In genomic region chr2:101267671-101268656, GRCh38 we compare ENCODE assay signal across 12 cellular contexts. TPM values are rescaled to one million over a fixed set of nuclear protein-coding genes. Genes with fewer than 3 reads are reported as not detected.
DNase-seq lines count a peak whose midpoint lies in the region; ATAC-seq, FAIRE-seq and TF ChIP-seq lines count a peak whose summit lies in the region.
"Had no signal": no experiment of that assay in that cellular context is flagged by ENCODE, and none has a peak within 500 bp of the region (broad histone marks: within the 10 kb centered on the region; RNA-seq: fewer than 3 reads in every experiment).

No MANE protein-coding gene starts in this region.

- H3K9me2 ChIP-seq in Karpas-422 (replicated peaks; ENCODE audit: insufficient read depth, low read length): no peaks in the 10 kb centered on the region

- H3K4me3 ChIP-seq in lung (no peak overlapping the region), Karpas-422 (ENCODE audit: low read length) (no peak overlapping the region)
- H3K4me3 ChIP-seq: lower lobe of right lung had no signal

- no peak overlapping the region for H3K9ac ChIP-seq in Karpas-422 (ENCODE audit: low read length)

- peak; percentile 50 for DNase-seq in MV-4-11 (lab: John Stamatoyannopoulos, UW)
- DNase-seq in lung (ENCODE audit: low spot score): no peak
- DNase-seq in Karpas-422: no peak
- DNase-seq in anterior cingulate cortex (lab: John Stamatoyannopoulos, UW): no peak
- no peak for DNase-seq in D721Med (ENCODE audit: insufficient read length, low spot score)
- DNase-seq: lower lobe of right lung; NCI-H82; stimulated activated CD4-positive, alpha-beta T cell treated with anti-CD3 and anti-CD28 coated beads, Interleukin-4, amount 100 ng/mL, for 1 hour had no signal

- TF ChIP-seq POLR2A in GM15510 (IDR thresholded peaks at IDR 0.05; ENCODE audit: borderline replicate concordance, extremely low read depth, insufficient read length) (peak; percentile 23), GM18505 (IDR thresholded peaks at IDR 0.05; ENCODE audit: borderline replicate concordance, extremely low read depth, insufficient read depth, insufficient read length) (no peak)

- H3K27me3 ChIP-seq in lung (ENCODE audit: control insufficient read depth, insufficient read depth) (no peaks in the 10 kb centered on the region), Karpas-422 (ENCODE audit: low read length) (no peaks in the 10 kb centered on the region)

- ATAC-seq in GM21515 (IDR thresholded peaks at IDR 0.05; ENCODE audit: unreplicated experiment) (peak; percentile 50), lung (ENCODE audit: insufficient read depth, low FRiP score) (peak; percentile 17), GM18505 (IDR thresholded peaks at IDR 0.05; ENCODE audit: unreplicated experiment) (no peak)

- H3K4me1 ChIP-seq in lung (ENCODE audit: control insufficient read depth in 2 of 2, insufficient read depth in 2 of 2, low read length in 2 of 2) (peaks cover 0 to 18% of the 10 kb centered on the region in 2 donors), Karpas-422 (ENCODE audit: low read length) (peaks cover 10% of the 10 kb centered on the region)
- H3K4me1 ChIP-seq: lower lobe of right lung had no signal

- no peak overlapping the region for H3K4me2 ChIP-seq in Karpas-422 (ENCODE audit: low read depth, low read length, poor library complexity, severe bottlenecking)

- H3K9me3 ChIP-seq in lung (ENCODE audit: control insufficient read depth in 2 of 2, insufficient read depth in 1 of 2, low read length in 1 of 2): no peaks in the 10 kb centered on the region
- no peaks in the 10 kb centered on the region for H3K9me3 ChIP-seq in Karpas-422 (ENCODE audit: low read length)
- H3K9me3 ChIP-seq: lower lobe of right lung had no signal

- peaks cover 8% of the 10 kb centered on the region; the same call in 1 of the 2 replicates for H3K79me2 ChIP-seq in Karpas-422 (ENCODE audit: low read length)

- H2AFZ ChIP-seq in Karpas-422 (ENCODE audit: low read length): no peak overlapping the region

- H3K27ac ChIP-seq in lung (ENCODE audit: low read depth in 1 of 2, low read length in 1 of 2) (peak overlapping the region in 1 of 2 donors; percentile 38), Karpas-422 (ENCODE audit: low read length) (no peak overlapping the region)
- H3K27ac ChIP-seq: HL-60, lower lobe of right lung had no signal

- H3K36me3 ChIP-seq in lung (ENCODE audit: control insufficient read depth in 2 of 2, insufficient read depth in 2 of 2, low read length in 2 of 2): peaks cover 30 to 42% of the 10 kb centered on the region in 2 donors
- peaks cover 46% of the 10 kb centered on the region; the same call in 1 of the 2 replicates for H3K36me3 ChIP-seq in Karpas-422 (ENCODE audit: insufficient read depth, low read length)

- H4K20me1 ChIP-seq in Karpas-422 (ENCODE audit: insufficient read depth, low read depth, low read length): no peaks in the 10 kb centered on the region

- no peak for FAIRE-seq in D721Med (lab: Jason Lieb, UNC)

- 63 to 66% methylated on average over 15 of the region's 15 CpGs for WGBS in lung, 2 donors

- TF ChIP-seq CTCF in lung (IDR thresholded peaks at IDR 0.05; ENCODE audit: control extremely low read depth, extremely low read depth) (no peak), D721Med (IDR thresholded peaks at IDR 0.05; ENCODE audit: insufficient read depth, missing control alignments) (no peak)

RNA-seq across cellular contexts. Expression of gene CNOT11, which starts 15.3 kb away (rescaled TPM):
- 10 to 100 TPM; 23.7 to 32.5 TPM for total RNA-seq in lung
- 10 to 100 TPM; 16.4 to 23.7 TPM for polyA plus RNA-seq in lung
- 39.5 and 78.2 TPM in 2 replicates for total RNA-seq in Karpas-422 (2014; rRNA removed; shearing (Covaris generic); ENCODE audit: low replicate concordance)

RNA-seq across cellular contexts. Expression of gene RNF149, which starts 40.5 kb away (rescaled TPM):
- total RNA-seq in lung: 100 to 1,000 TPM in 1 of 2 donors, 10 to 100 TPM in 1; 92.2 to 106 TPM
- 10 to 100 TPM; 46.7 to 94.5 TPM for polyA plus RNA-seq in lung
- 2.0 and 4.5 TPM in 2 replicates for total RNA-seq in Karpas-422 (2014; rRNA removed; shearing (Covaris generic); ENCODE audit: low replicate concordance)

Comparison
In these comparisons a context has a peak if more than half of its experiments do, and no peak if none do; other contexts are left out.
1. RNA of gene RNF149, which starts 40.5 kb away (total RNA-seq): 92.2 to 106 TPM in lung; 2.0 to 4.5 TPM in Karpas-422; every median in the first group is over 10 times any median in the second.